Comparison of ENCODE assay signal across 10 cellular contexts in genomic region chr16:10992797-10993196, GRCh38. TPM values are rescaled to one million over a fixed set of nuclear protein-coding genes. Genes with fewer than 3 reads are reported as not detected.
DNase-seq lines count a peak whose midpoint lies in the region; ATAC-seq and TF ChIP-seq lines count a peak whose summit lies in the region.
"Had no signal": no experiment of that assay in that cellular context is flagged by ENCODE, and none has a peak within 500 bp of the region (broad histone marks: within the 10 kb centered on the region; RNA-seq: fewer than 3 reads in every experiment).

No MANE protein-coding gene starts in this region.

- H3K9me3 Mint-ChIP-seq in chondrocyte (ENCODE audit: low read depth), result no peaks in the 10 kb centered on the region

- TF ChIP-seq CTCF in NB4 (IDR thresholded peaks at IDR 0.05; ENCODE audit: low read depth, low read length) (no peak), chondrocyte (IDR thresholded peaks at IDR 0.05) (no peak), psoas muscle (IDR thresholded peaks at IDR 0.05) (no peak), GM10266 (IDR thresholded peaks at IDR 0.05; ENCODE audit: control insufficient read depth, insufficient read depth, low read depth, missing control alignments) (no peak)

- H3K4ac ChIP-seq in neuronal stem cell (ENCODE audit: low read length), result no peak overlapping the region

- intact Hi-C loops in psoas muscle (cut with DNase I), result no loop called here

- no peaks in the 10 kb centered on the region for H3K79me1 ChIP-seq in neuronal stem cell (ENCODE audit: low read depth, low read length)

- H4K8ac ChIP-seq in neuronal stem cell (ENCODE audit: low read depth, low read length), result no peak overlapping the region

- no peaks in the 10 kb centered on the region for H3K27me3 ChIP-seq in psoas muscle (ENCODE audit: insufficient read depth in 3 of 3, low read length in 2 of 3)
- H3K27me3 ChIP-seq in neuronal stem cell (ENCODE audit: control insufficient read depth in 3 of 3, insufficient read depth in 3 of 3, low read depth in 1 of 3, low read length in 3 of 3), result no peaks in the 10 kb centered on the region
- H3K27me3 ChIP-seq: right lobe of liver had no signal

- no peaks in the 10 kb centered on the region for H3K9me3 ChIP-seq in psoas muscle
- no peaks in the 10 kb centered on the region for H3K9me3 ChIP-seq in neuronal stem cell (replicated peaks in 1 of 2; ENCODE audit: control insufficient read depth in 2 of 2, insufficient read depth in 1 of 2, low read depth in 1 of 2, low read length in 2 of 2)
- H3K9me3 ChIP-seq: right lobe of liver had no signal

- H3K4me2 ChIP-seq in neuronal stem cell (ENCODE audit: insufficient read depth, low read length, poor library complexity, severe bottlenecking), result no peak overlapping the region

- H2AFZ ChIP-seq in neuronal stem cell (ENCODE audit: low read length), result no peak overlapping the region

- ATAC-seq in psoas muscle, result peak; percentile 37 to 73 (median 56)
- ATAC-seq in HG02610 (IDR thresholded peaks at IDR 0.05; ENCODE audit: unreplicated experiment), result no peak
- ATAC-seq: T-helper 17 cell had no signal

- H3K4me1 ChIP-seq in psoas muscle (no peaks in the 10 kb centered on the region), neuronal stem cell (ENCODE audit: control insufficient read depth in 2 of 2, insufficient read depth in 1 of 2, low read depth in 1 of 2, low read length in 2 of 2) (peaks cover 0 to 6% of the 10 kb centered on the region in 2 donors)
- H3K4me1 ChIP-seq: right lobe of liver had no signal

- 86 to 92% (median 86%) methylated on average over 5 of the region's 5 CpGs for WGBS in psoas muscle, 3 donors
- WGBS in neuronal stem cell (ENCODE audit: extremely low coverage in 2 of 2, insufficient read length in 2 of 2, insufficient replicate concordance in 1 of 2), 2 donors, result no CpG with 5 or more reads among the region's 5 CpGs

- H3K14ac ChIP-seq in neuronal stem cell (ENCODE audit: low read length), result no peak overlapping the region

- no peak overlapping the region for H3K18ac ChIP-seq in neuronal stem cell (ENCODE audit: low read length)

- no peak overlapping the region for H2BK120ac ChIP-seq in neuronal stem cell (ENCODE audit: low read depth, low read length)

- H3K36me3 Mint-ChIP-seq in chondrocyte (ENCODE audit: low read depth), result peaks cover 29% of the 10 kb centered on the region

- peak overlapping the region; percentile 23 for H3K4me3 Mint-ChIP-seq in chondrocyte (ENCODE audit: unreplicated experiment)
- H3K4me3 Mint-ChIP-seq: T-helper 17 cell had no signal

- TF ChIP-seq POLR2A in NB4 (IDR thresholded peaks at IDR 0.05; ENCODE audit: extremely low read depth, insufficient read length), result no peak

- H3K4me3 ChIP-seq in NB4 (ENCODE audit: low read depth, low read length) (no peak overlapping the region), psoas muscle (no peak overlapping the region), neuronal stem cell (ENCODE audit: low read length in 2 of 2) (no peak overlapping the region)
- H3K4me3 ChIP-seq: right lobe of liver had no signal

- H2BK5ac ChIP-seq in neuronal stem cell (ENCODE audit: low read length), result no peak overlapping the region

- no peak overlapping the region for H2BK15ac ChIP-seq in neuronal stem cell (ENCODE audit: low read length)

- no peak overlapping the region for H3K9ac ChIP-seq in neuronal stem cell (ENCODE audit: low read depth, low read length, poor library complexity)

- H2BK12ac ChIP-seq in neuronal stem cell (ENCODE audit: low read length), result no peak overlapping the region

- no peak overlapping the region for H3K23ac ChIP-seq in neuronal stem cell (ENCODE audit: low read depth, low read length, poor library complexity)

- H3K36me3 ChIP-seq in psoas muscle (ENCODE audit: insufficient read depth in 1 of 2, low read depth in 1 of 2) (peaks cover 0 to 37% of the 10 kb centered on the region in 2 donors), neuronal stem cell (replicated peaks in 1 of 2; ENCODE audit: control insufficient read depth in 2 of 2, insufficient read depth in 2 of 2, low read length in 2 of 2) (peaks cover 2 to 24% of the 10 kb centered on the region in 2 donors)

- peak overlapping the region; percentile 49 for H3K27ac Mint-ChIP-seq in chondrocyte (ENCODE audit: unreplicated experiment)
- H3K27ac Mint-ChIP-seq: T-helper 17 cell had no signal

- H3K27me3 Mint-ChIP-seq in chondrocyte (ENCODE audit: low read depth), result no peaks in the 10 kb centered on the region
- H3K27me3 Mint-ChIP-seq: T-helper 17 cell had no signal

- H3K27ac ChIP-seq in psoas muscle (no peak overlapping the region), neuronal stem cell (replicated peaks; ENCODE audit: low read length) (no peak overlapping the region)
- H3K27ac ChIP-seq: right lobe of liver had no signal

- no peak overlapping the region for H2AK5ac ChIP-seq in neuronal stem cell (ENCODE audit: low read depth, low read length)

- DNase-seq in ELF-1 (ENCODE audit: low read depth, low spot score) (peak; percentile 46), NB4 (ENCODE audit: low read depth) (peak; percentile 68), chondrocyte (ENCODE audit: low spot score) (no peak), psoas muscle (peak in 1 of 2 donors; percentile 62), GM10266 (ENCODE audit: extremely low spot score) (no peak), neuronal stem cell (ENCODE audit: low spot score) (no peak), NCI-H82 treated with DMSO at 0.1 percent for 48 hours (lab: John Stamatoyannopoulos, UW; ENCODE audit: unreplicated experiment) (no peak)
- DNase-seq: right lobe of liver, T-helper 17 cell had no signal

- H3K4me1 Mint-ChIP-seq in chondrocyte (ENCODE audit: low read depth), result peaks cover 25% of the 10 kb centered on the region

- no peak overlapping the region for H4K91ac ChIP-seq in neuronal stem cell (ENCODE audit: low read depth, low read length, poor library complexity)

RNA-seq across cellular contexts. Expression of gene CLEC16A, which starts 48.4 kb away (rescaled TPM):
- 17.9 to 23.1 TPM (median 19.4 TPM) in 3 replicates for total RNA-seq in chondrocyte
- total RNA-seq in psoas muscle, result 10 to 100 TPM; 18.3 to 24.5 (median 22.4) TPM
- 10 to 100 TPM; 13.1 to 28.1 (median 15.3) TPM for polyA plus RNA-seq in psoas muscle
- 7.1 TPM for polyA plus RNA-seq in neuronal stem cell (2013, experiment 1 of 2)
- polyA plus RNA-seq in neuronal stem cell (2013, experiment 2 of 2), result 6.7 TPM

RNA-seq across cellular contexts. Expression of gene DEXI, which starts 50.5 kb away (rescaled TPM):
- 37.2 to 41.1 TPM (median 40.6 TPM) in 3 replicates for total RNA-seq in chondrocyte
- 10 to 100 TPM; 71.9 to 95.1 (median 83.1) TPM for total RNA-seq in psoas muscle
- polyA plus RNA-seq in psoas muscle, result 100 to 1,000 TPM in 2 of 3 donors, 10 to 100 TPM in 1; 98.9 to 122 (median 104) TPM
- polyA plus RNA-seq in neuronal stem cell (2013, experiment 1 of 2), result 25.2 TPM
- 25.3 TPM for polyA plus RNA-seq in neuronal stem cell (2013, experiment 2 of 2)

Comparison
In these comparisons a context has a peak if more than half of its experiments do, and no peak if none do; other contexts are left out.
1. DNase-seq: peak in ELF-1 (single experiment) and NB4 (single experiment); none in chondrocyte (single experiment), GM10266 (single experiment), neuronal stem cell (single experiment) and NCI-H82 treated with DMSO at 0.1 percent for 48 hours (single experiment).